8 cellular contexts compared by ENCODE assay signal in the genomic region with DNA sequence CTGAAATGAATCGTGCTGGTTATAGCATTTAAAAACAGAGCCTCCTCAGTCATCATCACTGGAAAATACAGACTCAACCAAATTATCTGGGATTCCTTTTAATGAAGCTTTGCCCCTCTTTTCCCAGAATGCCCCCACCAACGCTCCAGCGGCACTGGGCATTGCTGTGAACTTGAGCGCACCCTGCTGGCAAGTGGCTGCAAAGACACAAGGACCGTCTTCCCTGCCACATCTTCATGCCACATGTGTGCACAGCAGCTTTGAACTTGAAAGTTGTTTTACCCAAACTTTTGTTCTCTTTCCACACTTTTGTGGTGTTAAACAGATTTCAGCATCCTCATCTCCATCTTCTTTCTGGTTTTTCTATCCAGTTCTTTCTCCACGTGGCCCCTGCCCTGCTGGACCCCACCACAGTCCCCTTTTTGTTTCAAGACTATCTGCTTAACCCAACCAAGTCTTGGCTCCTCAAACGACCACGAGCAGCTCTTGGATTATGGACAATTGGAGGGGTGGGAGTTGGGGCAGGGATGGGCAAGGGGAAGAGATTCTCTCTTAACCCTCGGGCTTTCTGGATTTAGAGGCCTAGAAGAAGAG. TPM values are rescaled to one million over a fixed set of nuclear protein-coding genes. Genes with fewer than 3 reads are reported as not detected.
DNase-seq lines count a peak whose midpoint lies in the region; ATAC-seq and TF ChIP-seq lines count a peak whose summit lies in the region.

No MANE protein-coding gene starts in this region.

- H3K27ac ChIP-seq in OCI-LY1 (ENCODE audit: low read depth, low read length, poor library complexity, severe bottlenecking) (no peak overlapping the region), psoas muscle (no peak overlapping the region)

- no peaks in the 10 kb centered on the region for H3K9me3 Mint-ChIP-seq in activated T-helper 17 cell treated with anti-CD3 and anti-CD28 coated beads, Interleukin-2, amount 50 U/mL, for 72 hours

- H3K27me3 ChIP-seq in OCI-LY1 (ENCODE audit: insufficient read depth, low read length) (no peaks in the 10 kb centered on the region), psoas muscle (ENCODE audit: insufficient read depth in 3 of 3, low read length in 2 of 3) (no peaks in the 10 kb centered on the region)

- H2AFZ ChIP-seq in OCI-LY1 (ENCODE audit: low read length), result no peak overlapping the region

- WGBS in psoas muscle, 3 donors, result 18 to 24% (median 21%) methylated on average over 9 of the region's 9 CpGs

- H3K27ac Mint-ChIP-seq in activated T-helper 17 cell treated with anti-CD3 and anti-CD28 coated beads, Interleukin-2, amount 50 U/mL, for 72 hours, result no peak overlapping the region

- CTCF ChIA-PET in AG04449 (lab: Yijun Ruan, JAX), result interaction anchor here (0.7 to 5.8 kb wide), 18 partner anchors 7 to 1109 kb away, joined by 3 to 69 read pairs (median 6); no protein-coding TSS in a partner anchor

- no peaks in the 10 kb centered on the region for H3K36me3 ChIP-seq in OCI-LY1 (ENCODE audit: insufficient read depth, low read length)
- H3K36me3 ChIP-seq in psoas muscle (ENCODE audit: insufficient read depth in 1 of 2, low read depth in 1 of 2), result no peaks in the 10 kb centered on the region

- H3F3A ChIP-seq in OCI-LY1 (ENCODE audit: insufficient read depth, low read length), result no peaks in the 10 kb centered on the region

- no peaks in the 10 kb centered on the region for H3K9me2 ChIP-seq in OCI-LY1 (ENCODE audit: low read depth, low read length)

- H3K4me3 ChIP-seq in AG04449 (ENCODE audit: low read depth, low read length) (no peak overlapping the region), OCI-LY1 (ENCODE audit: low read depth, low read length, poor library complexity, severe bottlenecking) (no peak overlapping the region), psoas muscle (no peak overlapping the region)

- no peak overlapping the region for H3K4me2 ChIP-seq in OCI-LY1 (ENCODE audit: low read length)

- peaks cover 55% of the 10 kb centered on the region for H3K27me3 Mint-ChIP-seq in activated T-helper 17 cell treated with anti-CD3 and anti-CD28 coated beads, Interleukin-2, amount 50 U/mL, for 72 hours

- ATAC-seq in HG03095 (IDR thresholded peaks at IDR 0.05; ENCODE audit: unreplicated experiment), result peak; percentile 69
- peak; percentile 40 for ATAC-seq in activated T-helper 17 cell treated with anti-CD3 and anti-CD28 coated beads, Interleukin-2, amount 50 U/mL, for 72 hours (replicated peaks)
- peak in 3 of 4 donors; percentile 45 to 61 (median 56) for ATAC-seq in psoas muscle
- no peak for ATAC-seq in HG03460 (IDR thresholded peaks at IDR 0.05; ENCODE audit: unreplicated experiment)

- H3K9me3 ChIP-seq in OCI-LY1 (ENCODE audit: low read length) (no peaks in the 10 kb centered on the region), psoas muscle (no peaks in the 10 kb centered on the region)

- intact Hi-C loops in psoas muscle (cut with DNase I), result loop anchor here (2.0 to 5.0 kb wide), 2 partner anchors 111 to 227 kb away; no protein-coding TSS in a partner anchor

- POLR2A ChIA-PET in AG04449 (lab: Yijun Ruan, JAX), result no interaction called here

- H3K4me1 Mint-ChIP-seq in activated T-helper 17 cell treated with anti-CD3 and anti-CD28 coated beads, Interleukin-2, amount 50 U/mL, for 72 hours, result no peaks in the 10 kb centered on the region

- H3K4me1 ChIP-seq in OCI-LY1 (ENCODE audit: insufficient read depth, low read length, severe bottlenecking), result no peaks in the 10 kb centered on the region
- H3K4me1 ChIP-seq in psoas muscle, result no peaks in the 10 kb centered on the region

- H3K9ac ChIP-seq in OCI-LY1 (ENCODE audit: low read length), result no peak overlapping the region

- TF ChIP-seq CTCF in AG04449 (IDR thresholded peaks at IDR 0.05; ENCODE audit: insufficient read depth, low read length, missing control alignments) (peak; percentile 89), GM12873 (IDR thresholded peaks at IDR 0.05; ENCODE audit: insufficient read depth, low read depth, low read length, missing control alignments) (peak; percentile 98), OCI-LY1 (IDR thresholded peaks at IDR 0.05; ENCODE audit: low read length) (peak; percentile 85), psoas muscle (IDR thresholded peaks at IDR 0.05) (peak; percentile 94)

- DNase-seq in AG04449 (ENCODE audit: low read depth, low spot score) (no peak), germinal center (ENCODE audit: low spot score) (peak; percentile 51), psoas muscle (peak; percentile 58 to 81)

- no peak overlapping the region for H3K4me3 Mint-ChIP-seq in activated T-helper 17 cell treated with anti-CD3 and anti-CD28 coated beads, Interleukin-2, amount 50 U/mL, for 72 hours

- no peaks in the 10 kb centered on the region for H3K79me2 ChIP-seq in OCI-LY1 (ENCODE audit: insufficient read depth, low read length)

- H3K36me3 Mint-ChIP-seq in activated T-helper 17 cell treated with anti-CD3 and anti-CD28 coated beads, Interleukin-2, amount 50 U/mL, for 72 hours (ENCODE audit: low read depth), result no peaks in the 10 kb centered on the region

- H4K20me1 ChIP-seq in OCI-LY1 (ENCODE audit: insufficient read depth, low read length), result no peaks in the 10 kb centered on the region

RNA-seq across cellular contexts. Expression of gene LMX1A, which starts 12.8 kb away (rescaled TPM):
- total RNA-seq in activated T-helper 17 cell treated with anti-CD3 and anti-CD28 coated beads, Interleukin-2, amount 50 U/mL, for 72 hours, result not detected
- under 1 TPM in 2 of 4 donors, not detected in 2; 0.25 to 0.36 TPM for total RNA-seq in psoas muscle
- under 1 TPM in 2 of 3 donors, not detected in 1; 0.04 to 0.07 TPM for polyA plus RNA-seq in psoas muscle
